ENCODE assay signal across 1 cellular context in the genomic region with DNA sequence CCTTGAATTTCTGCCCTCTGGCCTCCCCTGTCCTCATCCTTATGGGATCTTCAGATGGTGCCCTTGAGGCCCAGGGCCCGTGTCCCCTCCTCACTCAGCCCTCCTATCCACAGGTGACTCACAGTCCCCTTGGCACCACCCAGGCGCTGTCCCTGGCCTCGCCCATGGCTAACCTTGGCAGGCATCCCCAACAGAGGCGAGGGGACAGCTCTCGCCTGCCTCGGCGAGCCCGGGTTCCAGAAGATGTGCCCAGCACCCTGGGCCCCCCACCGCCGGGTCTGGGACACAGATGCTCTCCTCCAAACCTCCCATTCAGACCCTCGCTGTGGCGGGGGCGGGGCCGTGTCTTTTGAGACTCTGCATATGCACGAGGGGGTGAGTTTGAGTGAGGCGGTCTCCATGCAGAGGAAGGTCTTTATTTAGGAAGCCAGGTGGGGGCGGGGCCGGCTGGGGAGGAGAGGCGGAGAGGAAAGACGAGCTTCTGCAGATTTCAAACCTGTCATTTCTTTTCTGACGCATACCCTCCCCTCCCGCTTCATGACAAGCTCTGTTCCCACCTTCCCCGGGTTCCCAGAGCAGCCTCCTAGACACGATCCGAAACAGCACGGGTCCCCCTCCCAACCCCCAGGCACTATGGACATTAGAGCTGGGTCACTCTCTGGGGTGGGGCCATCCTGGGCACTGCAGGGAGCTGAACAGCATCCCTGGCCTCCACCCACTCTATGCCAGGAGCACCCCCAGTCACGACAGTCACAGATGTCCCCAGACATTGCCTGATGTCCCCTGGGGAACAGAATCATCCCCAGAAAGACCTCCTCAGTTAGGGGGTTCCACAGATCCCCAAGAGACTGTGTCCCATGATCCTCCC.
TF ChIP-seq lines count a peak whose summit lies in the region.

No MANE protein-coding gene starts in this region.

TF ChIP-seq in WTC11, 78 proteins besides CTCF, POLR2A, EP300 and RAD21:
- TF ChIP-seq, protein P1, sequence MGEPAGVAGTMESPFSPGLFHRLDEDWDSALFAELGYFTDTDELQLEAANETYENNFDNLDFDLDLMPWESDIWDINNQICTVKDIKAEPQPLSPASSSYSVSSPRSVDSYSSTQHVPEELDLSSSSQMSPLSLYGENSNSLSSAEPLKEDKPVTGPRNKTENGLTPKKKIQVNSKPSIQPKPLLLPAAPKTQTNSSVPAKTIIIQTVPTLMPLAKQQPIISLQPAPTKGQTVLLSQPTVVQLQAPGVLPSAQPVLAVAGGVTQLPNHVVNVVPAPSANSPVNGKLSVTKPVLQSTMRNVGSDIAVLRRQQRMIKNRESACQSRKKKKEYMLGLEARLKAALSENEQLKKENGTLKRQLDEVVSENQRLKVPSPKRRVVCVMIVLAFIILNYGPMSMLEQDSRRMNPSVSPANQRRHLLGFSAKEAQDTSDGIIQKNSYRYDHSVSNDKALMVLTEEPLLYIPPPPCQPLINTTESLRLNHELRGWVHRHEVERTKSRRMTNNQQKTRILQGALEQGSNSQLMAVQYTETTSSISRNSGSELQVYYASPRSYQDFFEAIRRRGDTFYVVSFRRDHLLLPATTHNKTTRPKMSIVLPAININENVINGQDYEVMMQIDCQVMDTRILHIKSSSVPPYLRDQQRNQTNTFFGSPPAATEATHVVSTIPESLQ (CRISPR knock-in tag; IDR thresholded peaks at IDR 0.05), result no peak
- no peak for TF ChIP-seq CBFB (CRISPR knock-in tag; IDR thresholded peaks at IDR 0.05; ENCODE audit: low read depth)
- no peak for TF ChIP-seq JUN (CRISPR knock-in tag; IDR thresholded peaks at IDR 0.05)
- TF ChIP-seq, protein P2, sequence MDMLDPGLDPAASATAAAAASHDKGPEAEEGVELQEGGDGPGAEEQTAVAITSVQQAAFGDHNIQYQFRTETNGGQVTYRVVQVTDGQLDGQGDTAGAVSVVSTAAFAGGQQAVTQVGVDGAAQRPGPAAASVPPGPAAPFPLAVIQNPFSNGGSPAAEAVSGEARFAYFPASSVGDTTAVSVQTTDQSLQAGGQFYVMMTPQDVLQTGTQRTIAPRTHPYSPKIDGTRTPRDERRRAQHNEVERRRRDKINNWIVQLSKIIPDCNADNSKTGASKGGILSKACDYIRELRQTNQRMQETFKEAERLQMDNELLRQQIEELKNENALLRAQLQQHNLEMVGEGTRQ (CRISPR knock-in tag; IDR thresholded peaks at IDR 0.05), result no peak
- TF ChIP-seq, protein P3, sequence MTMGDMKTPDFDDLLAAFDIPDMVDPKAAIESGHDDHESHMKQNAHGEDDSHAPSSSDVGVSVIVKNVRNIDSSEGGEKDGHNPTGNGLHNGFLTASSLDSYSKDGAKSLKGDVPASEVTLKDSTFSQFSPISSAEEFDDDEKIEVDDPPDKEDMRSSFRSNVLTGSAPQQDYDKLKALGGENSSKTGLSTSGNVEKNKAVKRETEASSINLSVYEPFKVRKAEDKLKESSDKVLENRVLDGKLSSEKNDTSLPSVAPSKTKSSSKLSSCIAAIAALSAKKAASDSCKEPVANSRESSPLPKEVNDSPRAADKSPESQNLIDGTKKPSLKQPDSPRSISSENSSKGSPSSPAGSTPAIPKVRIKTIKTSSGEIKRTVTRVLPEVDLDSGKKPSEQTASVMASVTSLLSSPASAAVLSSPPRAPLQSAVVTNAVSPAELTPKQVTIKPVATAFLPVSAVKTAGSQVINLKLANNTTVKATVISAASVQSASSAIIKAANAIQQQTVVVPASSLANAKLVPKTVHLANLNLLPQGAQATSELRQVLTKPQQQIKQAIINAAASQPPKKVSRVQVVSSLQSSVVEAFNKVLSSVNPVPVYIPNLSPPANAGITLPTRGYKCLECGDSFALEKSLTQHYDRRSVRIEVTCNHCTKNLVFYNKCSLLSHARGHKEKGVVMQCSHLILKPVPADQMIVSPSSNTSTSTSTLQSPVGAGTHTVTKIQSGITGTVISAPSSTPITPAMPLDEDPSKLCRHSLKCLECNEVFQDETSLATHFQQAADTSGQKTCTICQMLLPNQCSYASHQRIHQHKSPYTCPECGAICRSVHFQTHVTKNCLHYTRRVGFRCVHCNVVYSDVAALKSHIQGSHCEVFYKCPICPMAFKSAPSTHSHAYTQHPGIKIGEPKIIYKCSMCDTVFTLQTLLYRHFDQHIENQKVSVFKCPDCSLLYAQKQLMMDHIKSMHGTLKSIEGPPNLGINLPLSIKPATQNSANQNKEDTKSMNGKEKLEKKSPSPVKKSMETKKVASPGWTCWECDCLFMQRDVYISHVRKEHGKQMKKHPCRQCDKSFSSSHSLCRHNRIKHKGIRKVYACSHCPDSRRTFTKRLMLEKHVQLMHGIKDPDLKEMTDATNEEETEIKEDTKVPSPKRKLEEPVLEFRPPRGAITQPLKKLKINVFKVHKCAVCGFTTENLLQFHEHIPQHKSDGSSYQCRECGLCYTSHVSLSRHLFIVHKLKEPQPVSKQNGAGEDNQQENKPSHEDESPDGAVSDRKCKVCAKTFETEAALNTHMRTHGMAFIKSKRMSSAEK (CRISPR knock-in tag; IDR thresholded peaks at IDR 0.05; ENCODE audit: borderline replicate concordance), result no peak
- TF ChIP-seq FOXK1 (CRISPR knock-in tag; IDR thresholded peaks at IDR 0.05), result no peak
- TF ChIP-seq, protein P4, sequence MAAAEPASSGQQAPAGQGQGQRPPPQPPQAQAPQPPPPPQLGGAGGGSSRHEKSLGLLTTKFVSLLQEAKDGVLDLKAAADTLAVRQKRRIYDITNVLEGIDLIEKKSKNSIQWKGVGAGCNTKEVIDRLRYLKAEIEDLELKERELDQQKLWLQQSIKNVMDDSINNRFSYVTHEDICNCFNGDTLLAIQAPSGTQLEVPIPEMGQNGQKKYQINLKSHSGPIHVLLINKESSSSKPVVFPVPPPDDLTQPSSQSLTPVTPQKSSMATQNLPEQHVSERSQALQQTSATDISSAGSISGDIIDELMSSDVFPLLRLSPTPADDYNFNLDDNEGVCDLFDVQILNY (CRISPR knock-in tag; IDR thresholded peaks at IDR 0.05), result no peak
- TF ChIP-seq CREB1 (CRISPR knock-in tag; IDR thresholded peaks at IDR 0.05), result no peak
- no peak for TF ChIP-seq ZNF263 (CRISPR knock-in tag; IDR thresholded peaks at IDR 0.05; ENCODE audit: low read depth)
- TF ChIP-seq ZNF423 (CRISPR knock-in tag; IDR thresholded peaks at IDR 0.05), result no peak
- TF ChIP-seq, protein P5, sequence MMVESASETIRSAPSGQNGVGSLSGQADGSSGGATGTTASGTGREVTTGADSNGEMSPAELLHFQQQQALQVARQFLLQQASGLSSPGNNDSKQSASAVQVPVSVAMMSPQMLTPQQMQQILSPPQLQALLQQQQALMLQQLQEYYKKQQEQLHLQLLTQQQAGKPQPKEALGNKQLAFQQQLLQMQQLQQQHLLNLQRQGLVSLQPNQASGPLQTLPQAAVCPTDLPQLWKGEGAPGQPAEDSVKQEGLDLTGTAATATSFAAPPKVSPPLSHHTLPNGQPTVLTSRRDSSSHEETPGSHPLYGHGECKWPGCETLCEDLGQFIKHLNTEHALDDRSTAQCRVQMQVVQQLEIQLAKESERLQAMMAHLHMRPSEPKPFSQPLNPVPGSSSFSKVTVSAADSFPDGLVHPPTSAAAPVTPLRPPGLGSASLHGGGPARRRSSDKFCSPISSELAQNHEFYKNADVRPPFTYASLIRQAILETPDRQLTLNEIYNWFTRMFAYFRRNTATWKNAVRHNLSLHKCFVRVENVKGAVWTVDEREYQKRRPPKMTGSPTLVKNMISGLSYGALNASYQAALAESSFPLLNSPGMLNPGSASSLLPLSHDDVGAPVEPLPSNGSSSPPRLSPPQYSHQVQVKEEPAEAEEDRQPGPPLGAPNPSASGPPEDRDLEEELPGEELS (CRISPR knock-in tag; IDR thresholded peaks at IDR 0.05), result no peak
- TF ChIP-seq, protein P6, sequence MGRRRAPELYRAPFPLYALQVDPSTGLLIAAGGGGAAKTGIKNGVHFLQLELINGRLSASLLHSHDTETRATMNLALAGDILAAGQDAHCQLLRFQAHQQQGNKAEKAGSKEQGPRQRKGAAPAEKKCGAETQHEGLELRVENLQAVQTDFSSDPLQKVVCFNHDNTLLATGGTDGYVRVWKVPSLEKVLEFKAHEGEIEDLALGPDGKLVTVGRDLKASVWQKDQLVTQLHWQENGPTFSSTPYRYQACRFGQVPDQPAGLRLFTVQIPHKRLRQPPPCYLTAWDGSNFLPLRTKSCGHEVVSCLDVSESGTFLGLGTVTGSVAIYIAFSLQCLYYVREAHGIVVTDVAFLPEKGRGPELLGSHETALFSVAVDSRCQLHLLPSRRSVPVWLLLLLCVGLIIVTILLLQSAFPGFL (CRISPR knock-in tag; IDR thresholded peaks at IDR 0.05; ENCODE audit: borderline replicate concordance), result no peak
- no peak for TF ChIP-seq FOXJ3 (CRISPR knock-in tag; IDR thresholded peaks at IDR 0.05; ENCODE audit: borderline replicate concordance)
- no peak for TF ChIP-seq ZNF416 (CRISPR knock-in tag; IDR thresholded peaks at IDR 0.05)
- TF ChIP-seq RORB (CRISPR knock-in tag; IDR thresholded peaks at IDR 0.05), result no peak
- no peak for TF ChIP-seq GTF2I (CRISPR knock-in tag; conservative IDR thresholded peaks at IDR 0.05)
- no peak for TF ChIP-seq RELA (CRISPR knock-in tag; IDR thresholded peaks at IDR 0.05; ENCODE audit: borderline replicate concordance)
